ENCODE assay signal across 17 cellular contexts in the genomic region with DNA sequence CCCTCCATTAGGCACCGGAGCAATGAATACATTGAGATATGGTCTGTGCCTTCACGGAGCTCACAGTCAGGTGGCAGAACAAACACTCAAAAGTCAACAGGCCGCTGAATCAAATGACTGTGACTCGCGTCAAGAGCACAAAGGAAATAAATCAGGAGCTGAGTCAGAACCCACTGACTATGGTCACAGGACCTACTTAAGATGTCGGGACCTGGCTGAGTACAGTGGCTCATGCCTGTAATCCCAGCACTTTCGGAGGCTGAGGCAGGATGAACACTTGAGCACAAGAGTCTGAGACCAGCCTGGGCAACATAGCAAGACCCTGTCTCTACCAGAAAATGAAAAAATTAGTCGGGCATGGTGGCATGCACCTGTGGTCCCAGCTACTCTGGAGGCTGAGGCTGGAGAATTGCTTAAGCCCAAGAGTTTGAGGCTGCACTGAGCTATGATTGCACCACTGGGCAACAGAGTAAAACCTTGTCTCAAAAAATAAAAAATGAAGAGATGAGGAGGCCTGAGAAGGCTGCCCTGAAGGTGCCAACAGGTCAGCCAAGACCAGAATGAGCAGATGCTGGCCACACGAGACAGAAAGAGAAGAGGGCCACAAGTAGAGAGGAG. TPM values are rescaled to one million over a fixed set of nuclear protein-coding genes. Genes with fewer than 3 reads are reported as not detected.
DNase-seq lines count a peak whose midpoint lies in the region; ATAC-seq, FAIRE-seq and TF ChIP-seq lines count a peak whose summit lies in the region.
"Had no signal": no experiment of that assay in that cellular context is flagged by ENCODE, and none has a peak within 500 bp of the region (broad histone marks: within the 10 kb centered on the region; RNA-seq: fewer than 3 reads in every experiment).

No MANE protein-coding gene starts in this region.

- peak; percentile 42 for DNase-seq in Calu3
- peak; percentile 59 for DNase-seq in NCI-H187 treated with DMSO at 0.1 percent for 48 hours (lab: John Stamatoyannopoulos, UW)
- peak; percentile 51 for DNase-seq in astrocyte (ENCODE audit: low read depth)
- DNase-seq in lung microvascular endothelial cell (ENCODE audit: low read depth in 2 of 2), result peak; percentile 43 to 90
- no peak for DNase-seq in putamen (ENCODE audit: low spot score)
- DNase-seq in aorta, result no peak
- DNase-seq in AG08396 (ENCODE audit: low spot score), result no peak
- DNase-seq in NCI-H2196 treated with DMSO at 0.1 percent for 48 hours (lab: John Stamatoyannopoulos, UW; ENCODE audit: unreplicated experiment), result no peak
- DNase-seq: activated naive CD8-positive, alpha-beta T cell treated with anti-CD3 and anti-CD28 coated beads, Interleukin-2, amount 50 U/mL, for 24 hours; colonic mucosa; GF-D8; immature natural killer cell; NCI-H82 had no signal

- H3K9ac ChIP-seq in astrocyte (ENCODE audit: low read length), result no peak overlapping the region

- H3K27ac Mint-ChIP-seq in Calu3 (ENCODE audit: unreplicated experiment) (peak overlapping the region; percentile 16), astrocyte (ENCODE audit: unreplicated experiment) (no peak overlapping the region)
- H3K27ac Mint-ChIP-seq: activated naive CD8-positive, alpha-beta T cell treated with anti-CD3 and anti-CD28 coated beads, Interleukin-2, amount 50 U/mL, for 24 hours; immature natural killer cell had no signal

- intact Hi-C loops in Calu3 (cut with micrococcal nuclease; ENCODE audit: unreplicated experiment) (loop anchor here (5.0 kb wide), 1 partner anchor 34 kb away; no protein-coding TSS in a partner anchor), aorta (cut with DNase I) (no loop called here)

- no peak overlapping the region for H2AFZ ChIP-seq in astrocyte (ENCODE audit: low read depth, low read length)

- H3K79me2 ChIP-seq in astrocyte (ENCODE audit: insufficient read depth, low read length), result no peaks in the 10 kb centered on the region

- CTCF ChIA-PET in Calu3 (lab: Charles Lee), result interaction anchor here (0.6 kb wide), 1 partner anchor 1756 kb away, joined by 3 read pairs; no protein-coding TSS in a partner anchor

- H3K4me1 ChIP-seq in astrocyte (ENCODE audit: insufficient read depth, low read length), result no peaks in the 10 kb centered on the region
- H3K4me1 ChIP-seq in aorta (ENCODE audit: control insufficient read depth in 1 of 2, insufficient read depth in 2 of 2, low read length in 2 of 2), result no peaks in the 10 kb centered on the region
- H3K4me1 ChIP-seq: colonic mucosa, foreskin keratinocyte, HAP-1 had no signal

- H3K4me3 Mint-ChIP-seq in Calu3 (ENCODE audit: low read depth, unreplicated experiment) (no peak overlapping the region), astrocyte (ENCODE audit: unreplicated experiment) (no peak overlapping the region)
- H3K4me3 Mint-ChIP-seq: activated naive CD8-positive, alpha-beta T cell treated with anti-CD3 and anti-CD28 coated beads, Interleukin-2, amount 50 U/mL, for 24 hours; immature natural killer cell had no signal

- no peaks in the 10 kb centered on the region for H4K20me1 ChIP-seq in astrocyte (ENCODE audit: insufficient read depth, low read length)

- H3K4me3 ChIP-seq in astrocyte (ENCODE audit: insufficient read depth, low read depth, low read length), result no peak overlapping the region
- no peak overlapping the region for H3K4me3 ChIP-seq in aorta (ENCODE audit: low read length in 2 of 2)
- H3K4me3 ChIP-seq: colonic mucosa, HAP-1, SK-N-MC had no signal

- H3K36me3 Mint-ChIP-seq in Calu3 (ENCODE audit: insufficient read depth, unreplicated experiment), result no peaks in the 10 kb centered on the region
- no peaks in the 10 kb centered on the region for H3K36me3 Mint-ChIP-seq in astrocyte (ENCODE audit: low read depth, unreplicated experiment)

- H3K4me1 Mint-ChIP-seq in Calu3 (ENCODE audit: low read depth, unreplicated experiment) (peaks cover 19% of the 10 kb centered on the region), astrocyte (ENCODE audit: low read depth, unreplicated experiment) (no peaks in the 10 kb centered on the region)
- H3K4me1 Mint-ChIP-seq: activated naive CD8-positive, alpha-beta T cell treated with anti-CD3 and anti-CD28 coated beads, Interleukin-2, amount 50 U/mL, for 24 hours; immature natural killer cell had no signal

- H3K4me2 ChIP-seq in astrocyte (ENCODE audit: low read length), result no peak overlapping the region

- peaks cover 13% of the 10 kb centered on the region for H3K27me3 Mint-ChIP-seq in Calu3 (ENCODE audit: unreplicated experiment)
- H3K27me3 Mint-ChIP-seq in astrocyte (ENCODE audit: low read depth, unreplicated experiment), result peaks cover 10% of the 10 kb centered on the region

- no peak for FAIRE-seq in astrocyte (lab: Jason Lieb, UNC)

- peaks cover under 1% of the 10 kb centered on the region for H3K9me3 Mint-ChIP-seq in Calu3 (ENCODE audit: low read depth, unreplicated experiment)
- peaks cover 9% of the 10 kb centered on the region for H3K9me3 Mint-ChIP-seq in astrocyte (ENCODE audit: unreplicated experiment)

- WGBS in aorta, 2 donors, result 73 to 76% methylated on average over 9 of the region's 9 CpGs

- H3K27ac ChIP-seq in astrocyte (ENCODE audit: low read depth, low read length) (no peak overlapping the region), aorta (ENCODE audit: low read depth in 1 of 2, low read length in 2 of 2) (no peak overlapping the region)
- H3K27ac ChIP-seq: colonic mucosa, foreskin keratinocyte, SK-N-MC had no signal

- H3K36me3 ChIP-seq in astrocyte (ENCODE audit: insufficient read depth, low read length) (no peaks in the 10 kb centered on the region), aorta (ENCODE audit: control insufficient read depth in 1 of 2, insufficient read depth in 2 of 2, low read length in 1 of 2) (no peaks in the 10 kb centered on the region)
- H3K36me3 ChIP-seq: colonic mucosa, HAP-1 had no signal

- ATAC-seq in aorta (ENCODE audit: low FRiP score), result no peak
- ATAC-seq: activated naive CD8-positive, alpha-beta T cell treated with anti-CD3 and anti-CD28 coated beads, Interleukin-2, amount 50 U/mL, for 24 hours; foreskin keratinocyte had no signal

- H3K27me3 ChIP-seq in astrocyte (ENCODE audit: insufficient read depth, low read length) (no peaks in the 10 kb centered on the region), aorta (ENCODE audit: control insufficient read depth in 1 of 2, insufficient read depth in 2 of 2, low read length in 1 of 2) (no peaks in the 10 kb centered on the region)
- H3K27me3 ChIP-seq: colonic mucosa, foreskin keratinocyte had no signal

- TF ChIP-seq CTCF in Calu3 (IDR thresholded peaks at IDR 0.05; ENCODE audit: unreplicated experiment), result no peak
- no peak for TF ChIP-seq CTCF in astrocyte (IDR thresholded peaks at IDR 0.05; ENCODE audit: insufficient read depth, low read depth, low read length)

- BruUV-seq in Calu3 (replicated peaks; lab: Mats Ljungman, UMichigan), result no TSS peak

- H3K9me3 ChIP-seq in astrocyte (ENCODE audit: insufficient read depth, low read depth, low read length) (no peaks in the 10 kb centered on the region), aorta (ENCODE audit: control insufficient read depth, low read length) (no peaks in the 10 kb centered on the region)
- H3K9me3 ChIP-seq: colonic mucosa, HAP-1 had no signal

RNA-seq across cellular contexts. Expression of a gene that starts 19.9 kb away (rescaled TPM):
- total RNA-seq in Calu3 (2022), result not detected in 2 replicates
- not detected in 2 replicates for total RNA-seq in astrocyte
- 0.40 and 0.44 TPM in 2 replicates for total RNA-seq in lung microvascular endothelial cell
- total RNA-seq in aorta, result 1 to 10 TPM; 1.0 to 2.5 TPM
- polyA plus RNA-seq in aorta, result not detected
- total RNA-seq: foreskin keratinocyte had no signal
- polyA plus RNA-seq: BJ, foreskin keratinocyte, immature natural killer cell had no signal

RNA-seq across cellular contexts. Expression of a gene that starts 54.5 kb away (rescaled TPM):
- total RNA-seq in Calu3 (2022), result 73.5 and 82.7 TPM in 2 replicates
- 22.3 and 22.7 TPM in 2 replicates for total RNA-seq in astrocyte
- 16.3 and 20.6 TPM in 2 replicates for total RNA-seq in lung microvascular endothelial cell
- total RNA-seq in aorta, result 10 to 100 TPM; 25.6 to 27.0 TPM
- polyA plus RNA-seq in aorta, result 10 to 100 TPM in 1 of 2 donors, 1 to 10 TPM in 1; 8.8 to 25.0 TPM

Comparison
In these comparisons a context has a peak if more than half of its experiments do, and no peak if none do; other contexts are left out.
1. DNase-seq: peak in Calu3 (single experiment), NCI-H187 treated with DMSO at 0.1 percent for 48 hours (single experiment), astrocyte (single experiment) and lung microvascular endothelial cell (2 of 2); none in putamen (single experiment), aorta (0 of 2), AG08396 (single experiment) and NCI-H2196 treated with DMSO at 0.1 percent for 48 hours (single experiment).